In genomic region chr19:14253822-14254396, GRCh38 we compare ENCODE assay signal across 7 cellular contexts. TPM values are rescaled to one million over a fixed set of nuclear protein-coding genes. Genes with fewer than 3 reads are reported as not detected.
A peak's percentile ranks its signal among the peaks of the same experiment; 100 is the strongest.
DNase-seq lines count a peak whose midpoint lies in the region; ATAC-seq and TF ChIP-seq lines count a peak whose summit lies in the region.
"Not testable (repeated sequence)": the region's sequence is repeated elsewhere in the genome, so short reads cannot be mapped to it uniquely, and the experiment has no call there.

No MANE protein-coding gene starts in this region.

- peak; percentile 20 for DNase-seq in DMS79 (lab: John Stamatoyannopoulos, UW)
- peak; percentile 23 for DNase-seq in NCI-H1694 (lab: John Stamatoyannopoulos, UW)
- peak; percentile 41 to 50 for DNase-seq in SJCRH30
- DNase-seq in activated naive CD8-positive, alpha-beta T cell treated with anti-CD3 and anti-CD28 coated beads, Interleukin-2, amount 50 U/mL, for 24 hours = peak; percentile 10
- DNase-seq in endothelial cell (ENCODE audit: low spot score) = peak; percentile 37
- peak; percentile 9 for DNase-seq in kidney tubule cell (ENCODE audit: low spot score)
- DNase-seq in ovary = peak; percentile 20 to 48 (median 32)

- not testable (repeated sequence) for H3K27ac Mint-ChIP-seq in activated naive CD8-positive, alpha-beta T cell treated with anti-CD3 and anti-CD28 coated beads, Interleukin-2, amount 50 U/mL, for 24 hours; endothelial cell (ENCODE audit: unreplicated experiment)

- not testable (repeated sequence) for H3K4me3 ChIP-seq in SJCRH30, ovary

- H3K36me3 ChIP-seq in SJCRH30, ovary: not testable (repeated sequence)

- H3K9me3 ChIP-seq in SJCRH30 (replicated peaks); ovary: not testable (repeated sequence)

- ATAC-seq in activated naive CD8-positive, alpha-beta T cell treated with anti-CD3 and anti-CD28 coated beads, Interleukin-2, amount 50 U/mL, for 24 hours = peak; percentile 48

- not testable (repeated sequence) for H3K27me3 Mint-ChIP-seq in activated naive CD8-positive, alpha-beta T cell treated with anti-CD3 and anti-CD28 coated beads, Interleukin-2, amount 50 U/mL, for 24 hours
- peaks cover 15% of the 10 kb centered on the region for H3K27me3 Mint-ChIP-seq in endothelial cell (ENCODE audit: unreplicated experiment)

- intact Hi-C loops in ovary (cut with DNase I) = not testable (repeated sequence)

- not testable (repeated sequence) for TF ChIP-seq EP300 in ovary (IDR thresholded peaks at IDR 0.05)

- H3K4me3 Mint-ChIP-seq in activated naive CD8-positive, alpha-beta T cell treated with anti-CD3 and anti-CD28 coated beads, Interleukin-2, amount 50 U/mL, for 24 hours; endothelial cell (ENCODE audit: unreplicated experiment): not testable (repeated sequence)

- H3K36me3 Mint-ChIP-seq in activated naive CD8-positive, alpha-beta T cell treated with anti-CD3 and anti-CD28 coated beads, Interleukin-2, amount 50 U/mL, for 24 hours (ENCODE audit: low read depth); endothelial cell (ENCODE audit: low read depth, unreplicated experiment): not testable (repeated sequence)

- not testable (repeated sequence) for H3K9me3 Mint-ChIP-seq in activated naive CD8-positive, alpha-beta T cell treated with anti-CD3 and anti-CD28 coated beads, Interleukin-2, amount 50 U/mL, for 24 hours; endothelial cell (ENCODE audit: unreplicated experiment)

- peaks cover 22% of the 10 kb centered on the region for H3K4me1 Mint-ChIP-seq in activated naive CD8-positive, alpha-beta T cell treated with anti-CD3 and anti-CD28 coated beads, Interleukin-2, amount 50 U/mL, for 24 hours
- peaks cover 20% of the 10 kb centered on the region for H3K4me1 Mint-ChIP-seq in endothelial cell (ENCODE audit: unreplicated experiment)

- not testable (repeated sequence) for H3K27ac ChIP-seq in SJCRH30, ovary

- TF ChIP-seq CTCF in endothelial cell (IDR thresholded peaks at IDR 0.05; ENCODE audit: unreplicated experiment); ovary (IDR thresholded peaks at IDR 0.05): not testable (repeated sequence)

- H3K4me1 ChIP-seq in SJCRH30; ovary (ENCODE audit: insufficient read depth): not testable (repeated sequence)

- 1 to 2% (median 2%) methylated on average over 17 of the region's 17 CpGs for WGBS in ovary, 3 donors

- H3K27me3 ChIP-seq in SJCRH30, ovary: not testable (repeated sequence)

- TF ChIP-seq POLR2A in ovary (IDR thresholded peaks at IDR 0.05) = not testable (repeated sequence)

RNA-seq across cellular contexts. Expression of gene ADGRL1, which starts 47.9 kb away (rescaled TPM):
- total RNA-seq in SJCRH30 (2014; rRNA removed; shearing (Covaris generic)) = 9.3 and 9.4 TPM in 2 replicates
- total RNA-seq in endothelial cell (ENCODE audit: unreplicated experiment) (32.9 TPM), ovary (10 to 100 TPM in 5 of 7 donors, 1 to 10 TPM in 2; 4.1 to 36.8 (median 22.5) TPM)
- 1 to 10 TPM; 2.1 to 6.7 TPM for polyA plus RNA-seq in ovary
